Comparison of ENCODE assay signal across 8 cellular contexts in genomic region chr12:69154585-69155363, GRCh38.
DNase-seq lines count a peak whose midpoint lies in the region; ATAC-seq, FAIRE-seq and TF ChIP-seq lines count a peak whose summit lies in the region.

No MANE protein-coding gene starts in this region.

- peak; percentile 97 for TF ChIP-seq CTCF in A549 (IDR thresholded peaks at IDR 0.05)
- TF ChIP-seq CTCF in KMS-11 (conservative IDR thresholded peaks at IDR 0.05; ENCODE audit: low read depth, low read length): peak; percentile 99
- peak in 1 of 3 donors; percentile 38 for TF ChIP-seq CTCF in omental fat pad (IDR thresholded peaks at IDR 0.05)

- H3K4me1 ChIP-seq in A549: 0 out of 3 replicates have a peak, but pooled peaks cover 3% of the 10 kb centered on the region
- H3K4me1 ChIP-seq in KMS-11 (ENCODE audit: low read depth, poor library complexity, severe bottlenecking): peaks cover 26% of the 10 kb centered on the region
- H3K4me1 ChIP-seq in thymus (ENCODE audit: control insufficient read depth, insufficient read depth, low read length): no peaks in the 10 kb centered on the region

- ATAC-seq in A549 (peak; percentile 46 to 67; a peak in 3 of 6 replicates), GM18867 (IDR thresholded peaks at IDR 0.05; ENCODE audit: unreplicated experiment) (peak; percentile 50), omental fat pad (ENCODE audit: low FRiP score) (no peak)
- peak; percentile 55 to 58 for ATAC-seq in activated T-cell treated with anti-CD3 and anti-CD28 coated beads, Interleukin-2, amount 50 U/mL, for 72 hours (replicated peaks in 1 of 2)

- no peaks in the 10 kb centered on the region for H3K27me3 Mint-ChIP-seq in activated T-cell treated with anti-CD3 and anti-CD28 coated beads, Interleukin-2, amount 50 U/mL, for 72 hours (ENCODE audit: low read depth)

- peak overlapping the region; percentile 50 to 52 for H3K4me3 Mint-ChIP-seq in activated T-cell treated with anti-CD3 and anti-CD28 coated beads, Interleukin-2, amount 50 U/mL, for 72 hours

- H2AFZ ChIP-seq in KMS-11 (ENCODE audit: low read depth): peak overlapping the region; percentile 74

- CTCF ChIA-PET in A549 (lab: Yijun Ruan, JAX): interaction anchor here (0.5 to 6.2 kb wide), 12 partner anchors 8 to 532 kb away, joined by 3 to 85 read pairs (median 4); no protein-coding TSS in a partner anchor

- DNase-seq in A549 (ENCODE audit: low read depth in 1 of 2, low spot score in 1 of 2) (peak; percentile 62 to 74), RKO (ENCODE audit: low spot score) (peak; percentile 81), fibroblast of peridontal ligament (ENCODE audit: extremely low read depth) (peak; percentile 71), omental fat pad (ENCODE audit: low spot score) (peak; percentile 77)
- DNase-seq in activated T-cell treated with anti-CD3 and anti-CD28 coated beads, Interleukin-2, amount 50 U/mL, for 72 hours: peak; percentile 76 to 78

- TF ChIP-seq RAD21 in A549 (conservative IDR thresholded peaks at IDR 0.05 in 1 of 2, IDR thresholded peaks at IDR 0.05 in 1 of 2): peak; percentile 85 to 93

- no peaks in the 10 kb centered on the region for H3K9me3 Mint-ChIP-seq in activated T-cell treated with anti-CD3 and anti-CD28 coated beads, Interleukin-2, amount 50 U/mL, for 72 hours

- FAIRE-seq in A549 (lab: Jason Lieb, UNC): peak; percentile 46

- no peak overlapping the region for H3K27ac ChIP-seq in A549
- H3K27ac ChIP-seq in KMS-11: no peak overlapping the region
- H3K27ac ChIP-seq in thymus (ENCODE audit: low read depth): peak overlapping the region; percentile 13

- no peak overlapping the region for H3K9ac ChIP-seq in KMS-11

- no peaks in the 10 kb centered on the region for H3K36me3 Mint-ChIP-seq in activated T-cell treated with anti-CD3 and anti-CD28 coated beads, Interleukin-2, amount 50 U/mL, for 72 hours (ENCODE audit: insufficient read depth in 2 of 2)

- peak overlapping the region; percentile 54 for H3K27ac Mint-ChIP-seq in activated T-cell treated with anti-CD3 and anti-CD28 coated beads, Interleukin-2, amount 50 U/mL, for 72 hours

- 11% methylated on average over 7 of the region's 7 CpGs for WGBS in A549 (ENCODE audit: missing lambda C conversion rate)
- 20% methylated on average over 7 of the region's 7 CpGs for WGBS in thymus

- TF ChIP-seq POLR2A in A549 (IDR thresholded peaks at IDR 0.05; ENCODE audit: low read length): no peak

- no peaks in the 10 kb centered on the region for H3K79me2 ChIP-seq in KMS-11 (ENCODE audit: insufficient read depth, low read depth)

- H3K4me1 Mint-ChIP-seq in activated T-cell treated with anti-CD3 and anti-CD28 coated beads, Interleukin-2, amount 50 U/mL, for 72 hours (ENCODE audit: low read depth): peaks cover 37% of the 10 kb centered on the region

- H3K4me3 ChIP-seq in A549 (no peak overlapping the region), KMS-11 (IDR thresholded peaks at IDR 0.05; ENCODE audit: insufficient read depth, low read depth, low read length) (no peak overlapping the region), thymus (ENCODE audit: low read length) (no peak overlapping the region)

- no peak for TF ChIP-seq EP300 in A549 (IDR thresholded peaks at IDR 0.05)

- no peaks in the 10 kb centered on the region for H4K20me1 ChIP-seq in KMS-11 (ENCODE audit: insufficient read depth)

- H3K9me3 ChIP-seq in A549: no peaks in the 10 kb centered on the region
- no peaks in the 10 kb centered on the region for H3K9me3 ChIP-seq in thymus (ENCODE audit: control insufficient read depth)

- no peaks in the 10 kb centered on the region for H3K27me3 ChIP-seq in KMS-11 (ENCODE audit: insufficient read depth, low read depth)
- no peaks in the 10 kb centered on the region for H3K27me3 ChIP-seq in thymus (ENCODE audit: control insufficient read depth, insufficient read depth)

- H3K4me2 ChIP-seq in A549: peak overlapping the region; percentile 28; the same call in 2 of the 3 replicates
- peak overlapping the region; percentile 6 for H3K4me2 ChIP-seq in KMS-11

- POLR2A ChIA-PET in A549 (lab: Yijun Ruan, JAX): no interaction called here

- no peaks in the 10 kb centered on the region for H3K36me3 ChIP-seq in KMS-11 (ENCODE audit: insufficient read depth)
- no peaks in the 10 kb centered on the region for H3K36me3 ChIP-seq in thymus (ENCODE audit: control insufficient read depth, insufficient read depth)

TF ChIP-seq in A549, 52 proteins besides CTCF, POLR2A, EP300 and RAD21:
- no peak for TF ChIP-seq KDM5A (IDR thresholded peaks at IDR 0.05)
- peak; percentile 73 for TF ChIP-seq SMC3 (IDR thresholded peaks at IDR 0.05)
- TF ChIP-seq, protein P1, sequence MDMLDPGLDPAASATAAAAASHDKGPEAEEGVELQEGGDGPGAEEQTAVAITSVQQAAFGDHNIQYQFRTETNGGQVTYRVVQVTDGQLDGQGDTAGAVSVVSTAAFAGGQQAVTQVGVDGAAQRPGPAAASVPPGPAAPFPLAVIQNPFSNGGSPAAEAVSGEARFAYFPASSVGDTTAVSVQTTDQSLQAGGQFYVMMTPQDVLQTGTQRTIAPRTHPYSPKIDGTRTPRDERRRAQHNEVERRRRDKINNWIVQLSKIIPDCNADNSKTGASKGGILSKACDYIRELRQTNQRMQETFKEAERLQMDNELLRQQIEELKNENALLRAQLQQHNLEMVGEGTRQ (IDR thresholded peaks at IDR 0.05): peak; percentile 75
